Comparison of ENCODE assay signal across 1 cellular context in genomic region chr4:140296335-140296753, GRCh38.
A peak's percentile ranks its signal among the peaks of the same experiment; 100 is the strongest.
TF ChIP-seq lines count a peak whose summit lies in the region.

No MANE protein-coding gene starts in this region.

TF ChIP-seq in HEK293, 187 proteins besides CTCF, POLR2A, EP300 and RAD21 (continued from another document):
- peak; percentile 73 for TF ChIP-seq ZNF24 (tag by site-specific recombination; IDR thresholded peaks at IDR 0.05)
- TF ChIP-seq HIC1 (tag by site-specific recombination; IDR thresholded peaks at IDR 0.05): no peak; the same call in 1 of the 2 replicates
- no peak for TF ChIP-seq ZNF292 (tag by site-specific recombination; IDR thresholded peaks at IDR 0.05; ENCODE audit: borderline replicate concordance, low read depth)
- 0 out of 2 replicates have a peak, but pooled peaks have one; percentile 51 for TF ChIP-seq ZNF639 (tag by site-specific recombination; IDR thresholded peaks at IDR 0.05)
